Comparison of ENCODE assay signal across 11 cellular contexts in the genomic region with DNA sequence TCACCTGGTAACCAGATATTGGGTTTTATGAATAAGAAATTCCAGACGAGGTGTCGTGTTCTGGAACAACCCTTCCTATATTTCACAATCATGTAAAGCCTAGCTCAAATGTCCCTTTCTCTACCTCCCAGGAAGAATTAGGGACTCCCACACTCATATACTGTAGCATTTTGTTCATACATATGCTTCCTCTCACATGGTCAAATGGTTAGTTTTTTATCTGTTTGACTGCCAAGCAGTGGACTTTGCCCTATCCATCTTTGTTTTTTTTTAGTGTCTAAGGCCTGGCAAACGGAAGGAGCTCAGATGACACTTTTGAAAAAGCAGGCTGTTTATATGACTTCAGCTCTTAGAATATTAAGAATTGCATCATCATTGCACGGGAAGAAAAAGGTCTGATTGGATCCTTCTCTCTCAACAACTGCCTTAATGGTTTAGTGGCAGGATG.
DNase-seq lines count a peak whose midpoint lies in the region; ATAC-seq and TF ChIP-seq lines count a peak whose summit lies in the region.
"Had no signal": no experiment of that assay in that cellular context is flagged by ENCODE, and none has a peak within 500 bp of the region (broad histone marks: within the 10 kb centered on the region; RNA-seq: fewer than 3 reads in every experiment).

No MANE protein-coding gene starts in this region.

- in situ Hi-C loops in Panc1 (cut with HindIII; ENCODE audit: low pct_unique_long_range_greater_than_20kb, low sequenced_read_pairs), result no loop called here

- WGBS in psoas muscle, 3 donors, result 23 to 35% (median 24%) methylated on average over 4 of the region's 4 CpGs

- DNase-seq in HuH-7.5 (ENCODE audit: low spot score) (peak; percentile 28), Panc1 (ENCODE audit: low read depth, low spot score) (peak; percentile 4), fibroblast of pulmonary artery (ENCODE audit: low read depth) (peak; percentile 31), psoas muscle (no peak), activated gamma-delta T cell treated with Interleukin-2 at 50 U/mL for 16 hours (no peak)
- no peak for DNase-seq in activated CD4-positive, alpha-beta T cell treated with anti-CD3 and anti-CD28 coated beads for 1 hour
- DNase-seq: activated CD8-positive, alpha-beta T cell treated with anti-CD3 and anti-CD28 coated beads, Interleukin-2, amount 10 ng/mL, durations not matched to agents 7 days and 5 days; NCI-H774; spleen had no signal

- intact Hi-C loops in Panc1 (cut with micrococcal nuclease; ENCODE audit: unreplicated experiment), result no loop called here
- intact Hi-C loops in psoas muscle (cut with DNase I), result no loop called here

- no peaks in the 10 kb centered on the region for H3K36me3 ChIP-seq in Panc1 (ENCODE audit: control insufficient read depth, insufficient read depth, low read length)
- no peaks in the 10 kb centered on the region for H3K36me3 ChIP-seq in psoas muscle (ENCODE audit: insufficient read depth in 1 of 2, low read depth in 1 of 2)
- H3K36me3 ChIP-seq: spleen had no signal

- POLR2A ChIA-PET in Panc1 (lab: Charles Lee), result no interaction called here

- H3K9me3 ChIP-seq in Panc1 (ENCODE audit: control insufficient read depth, insufficient read depth, low read depth, low read length) (no peaks in the 10 kb centered on the region), psoas muscle (no peaks in the 10 kb centered on the region)
- H3K9me3 ChIP-seq: Caco-2 had no signal

- no peaks in the 10 kb centered on the region for H3K4me1 ChIP-seq in Panc1 (ENCODE audit: control insufficient read depth, insufficient read depth, low read length)
- H3K4me1 ChIP-seq in psoas muscle, result peaks cover 15% of the 10 kb centered on the region

- H3K4me3 ChIP-seq in Panc1 (ENCODE audit: low read depth in 2 of 2, low read length in 2 of 2), result no peak overlapping the region
- H3K4me3 ChIP-seq in fibroblast of pulmonary artery (replicated peaks; ENCODE audit: low read depth, low read length), result no peak overlapping the region
- H3K4me3 ChIP-seq in psoas muscle, result no peak overlapping the region
- H3K4me3 ChIP-seq: spleen had no signal

- TF ChIP-seq CTCF in Panc1 (IDR thresholded peaks at IDR 0.05) (no peak), fibroblast of pulmonary artery (IDR thresholded peaks at IDR 0.05; ENCODE audit: low read length, missing control alignments) (no peak), psoas muscle (IDR thresholded peaks at IDR 0.05) (no peak)

- no TSS peak for BruUV-seq in Panc1 (replicated peaks; lab: Mats Ljungman, UMichigan)

- no peak for ATAC-seq in Panc1
- ATAC-seq in psoas muscle, result peak; percentile 17 to 68 (median 58)
- no peak for ATAC-seq in HG02840 (IDR thresholded peaks at IDR 0.05; ENCODE audit: low FRiP score, unreplicated experiment)
- ATAC-seq: activated CD8-positive, alpha-beta T cell treated with anti-CD3 and anti-CD28 coated beads, Interleukin-2, amount 10 ng/mL, durations not matched to agents 7 days and 5 days had no signal

- H3K27me3 ChIP-seq in Panc1 (ENCODE audit: control insufficient read depth, insufficient read depth, low read length), result no peaks in the 10 kb centered on the region
- no peaks in the 10 kb centered on the region for H3K27me3 ChIP-seq in psoas muscle (ENCODE audit: insufficient read depth in 3 of 3, low read length in 2 of 3)
- H3K27me3 ChIP-seq: spleen had no signal

- CTCF ChIA-PET in Panc1 (lab: Charles Lee), result no interaction called here

- H3K27ac ChIP-seq in Panc1 (ENCODE audit: low read length) (peak overlapping the region; percentile 60; the same call in 1 of the 2 replicates), psoas muscle (peak overlapping the region; percentile 6)
- H3K27ac ChIP-seq: spleen had no signal

Comparison
In these comparisons a context has a peak if more than half of its experiments do, and no peak if none do; other contexts are left out.
1. DNase-seq: peak in HuH-7.5 (single experiment), Panc1 (single experiment) and fibroblast of pulmonary artery (single experiment); none in psoas muscle (0 of 2), activated CD4-positive, alpha-beta T cell treated with anti-CD3 and anti-CD28 coated beads for 1 hour (single experiment) and activated gamma-delta T cell treated with Interleukin-2 at 50 U/mL for 16 hours (single experiment).
2. ATAC-seq: peak in psoas muscle (4 of 4); none in Panc1 (single experiment) and HG02840 (single experiment).